ENCODE assay signal across 13 cellular contexts in the genomic region with DNA sequence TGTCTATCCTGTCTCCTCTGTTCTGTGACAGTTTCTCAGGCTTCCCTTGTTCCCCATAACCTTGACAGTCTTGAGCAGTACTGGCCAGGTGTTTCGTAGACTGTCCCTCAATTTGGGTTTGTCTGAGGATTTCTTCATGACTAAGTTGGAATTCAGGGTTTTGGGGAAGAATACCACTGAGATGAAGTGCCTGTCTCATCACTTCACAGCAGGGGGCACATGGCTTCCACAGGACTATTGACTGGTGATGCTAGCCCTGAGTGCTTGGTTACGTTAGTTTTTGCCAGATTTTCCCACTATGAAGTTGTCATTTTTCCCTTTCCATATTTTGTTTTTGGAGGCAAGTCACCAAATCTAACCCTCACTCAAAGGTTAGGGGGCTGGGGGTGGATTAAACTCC. TPM values are rescaled to one million over a fixed set of nuclear protein-coding genes. Genes with fewer than 3 reads are reported as not detected.
DNase-seq lines count a peak whose midpoint lies in the region; ATAC-seq and TF ChIP-seq lines count a peak whose summit lies in the region.
"Had no signal": no experiment of that assay in that cellular context is flagged by ENCODE, and none has a peak within 500 bp of the region (broad histone marks: within the 10 kb centered on the region; RNA-seq: fewer than 3 reads in every experiment).

No MANE protein-coding gene starts in this region.

- H3K4me1 ChIP-seq in right atrium auricular region (no peaks in the 10 kb centered on the region), SJCRH30 (peaks cover 13% of the 10 kb centered on the region), gastroesophageal sphincter (no peaks in the 10 kb centered on the region)
- H3K4me1 ChIP-seq: left lung had no signal

- ATAC-seq in left ventricle myocardium superior (no peak), gastroesophageal sphincter (no peak)
- ATAC-seq: left lung had no signal

- intact Hi-C loops in left ventricle myocardium superior (cut with micrococcal nuclease), result no loop called here

- H3K4me3 ChIP-seq in right atrium auricular region (no peak overlapping the region), SJCRH30 (no peak overlapping the region), fibroblast of villous mesenchyme (ENCODE audit: low read depth, low read length) (no peak overlapping the region), gastroesophageal sphincter (no peak overlapping the region)
- H3K4me3 ChIP-seq: left lung had no signal

- no peak overlapping the region for H3K4me3 Mint-ChIP-seq in type B pancreatic cell

- no peak overlapping the region for H3K27ac ChIP-seq in right atrium auricular region
- no peak overlapping the region for H3K27ac ChIP-seq in SJCRH30
- no peak overlapping the region for H3K27ac ChIP-seq in gastroesophageal sphincter
- H3K27ac ChIP-seq: C4-2B, HL-60, left lung had no signal

- TF ChIP-seq CTCF in right atrium auricular region (IDR thresholded peaks at IDR 0.05), result peak in 1 of 2 donors; percentile 25
- peak; percentile 30 for TF ChIP-seq CTCF in fibroblast of villous mesenchyme (IDR thresholded peaks at IDR 0.05; ENCODE audit: insufficient read depth, low read depth, low read length)
- peak; percentile 31 for TF ChIP-seq CTCF in type B pancreatic cell (conservative IDR thresholded peaks at IDR 0.05)
- TF ChIP-seq CTCF in gastroesophageal sphincter (IDR thresholded peaks at IDR 0.05), result no peak

- no peak for TF ChIP-seq EP300 in gastroesophageal sphincter (IDR thresholded peaks at IDR 0.05)

- DNase-seq in right atrium auricular region (ENCODE audit: low spot score) (peak; percentile 56), left ventricle myocardium superior (no peak), SJCRH30 (peak; percentile 44 to 62), fibroblast of villous mesenchyme (ENCODE audit: low read depth) (no peak), type B pancreatic cell (ENCODE audit: extremely low spot score, unreplicated experiment) (no peak), HuH-7.5 (ENCODE audit: low spot score) (no peak), activated gamma-delta T cell treated with Interleukin-2 at 50 U/mL for 16 hours (no peak)
- DNase-seq: anterior cingulate cortex, left lung, OCI-M1 had no signal

- H3K27me3 ChIP-seq in right atrium auricular region (no peaks in the 10 kb centered on the region), SJCRH30 (no peaks in the 10 kb centered on the region), gastroesophageal sphincter (no peaks in the 10 kb centered on the region)
- H3K27me3 ChIP-seq: left lung had no signal

- 11 to 58% methylated on average over 1 to 2 of the region's 2 CpGs for WGBS in gastroesophageal sphincter (ENCODE audit: low coverage in 1 of 2), 2 donors

- H3K9me3 ChIP-seq in right atrium auricular region (no peaks in the 10 kb centered on the region), SJCRH30 (replicated peaks) (no peaks in the 10 kb centered on the region), gastroesophageal sphincter (no peaks in the 10 kb centered on the region)
- H3K9me3 ChIP-seq: left lung had no signal

- H3K4me1 Mint-ChIP-seq in type B pancreatic cell (ENCODE audit: unreplicated experiment), result no peaks in the 10 kb centered on the region

- TF ChIP-seq POLR2A in gastroesophageal sphincter (IDR thresholded peaks at IDR 0.05), result no peak

- H3K36me3 ChIP-seq in right atrium auricular region (no peaks in the 10 kb centered on the region), SJCRH30 (no peaks in the 10 kb centered on the region), gastroesophageal sphincter (peaks cover 0 to 1% of the 10 kb centered on the region in 2 donors)

- no peaks in the 10 kb centered on the region for H3K27me3 Mint-ChIP-seq in type B pancreatic cell

- H3K9me3 Mint-ChIP-seq in type B pancreatic cell, result no peaks in the 10 kb centered on the region

- peaks cover 8% of the 10 kb centered on the region for H3K36me3 Mint-ChIP-seq in type B pancreatic cell

- no peak overlapping the region for H3K27ac Mint-ChIP-seq in type B pancreatic cell

RNA-seq across cellular contexts. Expression of a gene that starts 45.7 kb away (rescaled TPM):
- total RNA-seq in right atrium auricular region (not detected), left ventricle myocardium superior (not detected), fibroblast of villous mesenchyme (not detected in 2 replicates), type B pancreatic cell (ENCODE audit: low replicate concordance) (not detected in 2 replicates), gastroesophageal sphincter (under 1 TPM in 2 of 4 donors, not detected in 2; 0.13 to 0.23 TPM)
- not detected in 2 replicates for total RNA-seq in SJCRH30 (2014; rRNA removed; shearing (Covaris generic))

RNA-seq across cellular contexts. Expression of a gene that starts 53.7 kb away (rescaled TPM):
- total RNA-seq in right atrium auricular region (1 to 10 TPM; 3.3 to 5.6 TPM), left ventricle myocardium superior (4.7 TPM), fibroblast of villous mesenchyme (1.9 and 3.0 TPM in 2 replicates), type B pancreatic cell (ENCODE audit: low replicate concordance) (5.5 and 7.6 TPM in 2 replicates), gastroesophageal sphincter (10 to 100 TPM in 1 of 4 donors, 1 to 10 TPM in 3; 3.6 to 10.2 (median 9.1) TPM)
- 6.3 and 7.8 TPM in 2 replicates for total RNA-seq in SJCRH30 (2014; rRNA removed; shearing (Covaris generic))

RNA-seq across cellular contexts. Expression of a gene that starts 54.1 kb away (rescaled TPM):
- total RNA-seq in right atrium auricular region, result 100 to 1,000 TPM; 277 to 390 TPM
- 318 TPM for total RNA-seq in left ventricle myocardium superior
- 132 and 135 TPM in 2 replicates for total RNA-seq in SJCRH30 (2014; rRNA removed; shearing (Covaris generic))
- total RNA-seq in fibroblast of villous mesenchyme, result 156 and 237 TPM in 2 replicates
- total RNA-seq in type B pancreatic cell (ENCODE audit: low replicate concordance), result 283 and 390 TPM in 2 replicates
- 100 to 1,000 TPM; 238 to 466 (median 352) TPM for total RNA-seq in gastroesophageal sphincter

Comparison
In these comparisons a context has a peak if more than half of its experiments do, and no peak if none do; other contexts are left out.
1. DNase-seq: peak in right atrium auricular region (single experiment) and SJCRH30 (2 of 2); none in left ventricle myocardium superior (single experiment), fibroblast of villous mesenchyme (single experiment), type B pancreatic cell (single experiment), HuH-7.5 (single experiment) and activated gamma-delta T cell treated with Interleukin-2 at 50 U/mL for 16 hours (single experiment).
2. CTCF ChIP-seq: peak in fibroblast of villous mesenchyme (single experiment) and type B pancreatic cell (single experiment); none in gastroesophageal sphincter (0 of 4).